ENCODE assay signal across 1 cellular context in genomic region chr19:15418588-15419412, GRCh38.
A peak's percentile ranks its signal among the peaks of the same experiment; 100 is the strongest.
TF ChIP-seq lines count a peak whose summit lies in the region.

Gene AKAP8L, minus strand, starts transcription at chr19:15418988. Its CDS starts 65 bp downstream, at chr19:15418923.

TF ChIP-seq in HepG2, 621 proteins besides CTCF, POLR2A, EP300 and RAD21 (continued from another document and continues in another):
- no peak for TF ChIP-seq AHDC1 (CRISPR knock-in tag; IDR thresholded peaks at IDR 0.05; ENCODE audit: borderline replicate concordance)
- no peak for TF ChIP-seq ZBTB49 (CRISPR knock-in tag; IDR thresholded peaks at IDR 0.05; ENCODE audit: borderline replicate concordance)
- no peak for TF ChIP-seq ZSCAN5A (CRISPR knock-in tag; IDR thresholded peaks at IDR 0.05; ENCODE audit: borderline replicate concordance)
- no peak for TF ChIP-seq NCOA5 (CRISPR knock-in tag; IDR thresholded peaks at IDR 0.05)
- TF ChIP-seq SP5 (CRISPR knock-in tag; IDR thresholded peaks at IDR 0.05; ENCODE audit: borderline replicate concordance, low read depth) = peak; percentile 94
- no peak for TF ChIP-seq ZBTB1 (CRISPR knock-in tag; IDR thresholded peaks at IDR 0.05; ENCODE audit: borderline replicate concordance)
- peak; percentile 37; the same call in 1 of the 2 replicates for TF ChIP-seq ZNF784 (CRISPR knock-in tag; IDR thresholded peaks at IDR 0.05; ENCODE audit: borderline replicate concordance)
- TF ChIP-seq NFYB (CRISPR knock-in tag; IDR thresholded peaks at IDR 0.05) = peak; percentile 99
- no peak for TF ChIP-seq HHEX (CRISPR knock-in tag; IDR thresholded peaks at IDR 0.05)
- TF ChIP-seq ZNF670 (CRISPR knock-in tag; IDR thresholded peaks at IDR 0.05; ENCODE audit: borderline replicate concordance) = 0 out of 2 replicates have a peak, but pooled peaks have one; percentile 60
- TF ChIP-seq ZFP41 (CRISPR knock-in tag; IDR thresholded peaks at IDR 0.05; ENCODE audit: borderline replicate concordance) = no peak
- peak; percentile 12; the same call in 1 of the 2 replicates for TF ChIP-seq ATF2 (CRISPR knock-in tag; IDR thresholded peaks at IDR 0.05)
- no peak for TF ChIP-seq ISX (CRISPR knock-in tag; conservative IDR thresholded peaks at IDR 0.05)
- no peak for TF ChIP-seq TFDP1 (CRISPR knock-in tag; IDR thresholded peaks at IDR 0.05; ENCODE audit: borderline replicate concordance)
- TF ChIP-seq TCF7L2 (IDR thresholded peaks at IDR 0.05; ENCODE audit: low read depth, low read length) = no peak
- 0 out of 2 replicates have a peak, but pooled peaks have one; percentile 28 for TF ChIP-seq PRDM15 (CRISPR knock-in tag; IDR thresholded peaks at IDR 0.05)
- peak; percentile 79; the same call in 1 of the 2 replicates for TF ChIP-seq YEATS2 (CRISPR knock-in tag; IDR thresholded peaks at IDR 0.05; ENCODE audit: borderline replicate concordance)
- TF ChIP-seq GZF1 (CRISPR knock-in tag; IDR thresholded peaks at IDR 0.05) = no peak
- no peak for TF ChIP-seq ZNF558 (CRISPR knock-in tag; IDR thresholded peaks at IDR 0.05; ENCODE audit: borderline replicate concordance)
- TF ChIP-seq ATF6 (CRISPR knock-in tag; conservative IDR thresholded peaks at IDR 0.05) = no peak
- no peak for TF ChIP-seq ARID3A (IDR thresholded peaks at IDR 0.05; ENCODE audit: low read depth, low read length)
- TF ChIP-seq NFIC (IDR thresholded peaks at IDR 0.05; ENCODE audit: low read length) = no peak
- TF ChIP-seq STAT6 (CRISPR knock-in tag; IDR thresholded peaks at IDR 0.05; ENCODE audit: borderline replicate concordance) = peak; percentile 84; the same call in 1 of the 2 replicates
- no peak for TF ChIP-seq EHMT2 (IDR thresholded peaks at IDR 0.05; ENCODE audit: borderline replicate concordance, low read depth, low read length)
- no peak for TF ChIP-seq SCMH1 (CRISPR knock-in tag; IDR thresholded peaks at IDR 0.05; ENCODE audit: borderline replicate concordance)
- no peak for TF ChIP-seq NR2F2 (IDR thresholded peaks at IDR 0.05; ENCODE audit: borderline replicate concordance, low read depth)
- TF ChIP-seq TMF1 (CRISPR knock-in tag; IDR thresholded peaks at IDR 0.05; ENCODE audit: low read depth) = 0 out of 2 replicates have a peak, but pooled peaks have one; percentile 49
- no peak for TF ChIP-seq ZNF343 (CRISPR knock-in tag; IDR thresholded peaks at IDR 0.05)
- TF ChIP-seq REXO4 (CRISPR knock-in tag; IDR thresholded peaks at IDR 0.05; ENCODE audit: borderline replicate concordance) = no peak
- TF ChIP-seq PHF5A (CRISPR knock-in tag; IDR thresholded peaks at IDR 0.05; ENCODE audit: low read depth, unreplicated experiment) = peak; percentile 60
